ENCODE assay signal across 1 cellular context in the genomic region with DNA sequence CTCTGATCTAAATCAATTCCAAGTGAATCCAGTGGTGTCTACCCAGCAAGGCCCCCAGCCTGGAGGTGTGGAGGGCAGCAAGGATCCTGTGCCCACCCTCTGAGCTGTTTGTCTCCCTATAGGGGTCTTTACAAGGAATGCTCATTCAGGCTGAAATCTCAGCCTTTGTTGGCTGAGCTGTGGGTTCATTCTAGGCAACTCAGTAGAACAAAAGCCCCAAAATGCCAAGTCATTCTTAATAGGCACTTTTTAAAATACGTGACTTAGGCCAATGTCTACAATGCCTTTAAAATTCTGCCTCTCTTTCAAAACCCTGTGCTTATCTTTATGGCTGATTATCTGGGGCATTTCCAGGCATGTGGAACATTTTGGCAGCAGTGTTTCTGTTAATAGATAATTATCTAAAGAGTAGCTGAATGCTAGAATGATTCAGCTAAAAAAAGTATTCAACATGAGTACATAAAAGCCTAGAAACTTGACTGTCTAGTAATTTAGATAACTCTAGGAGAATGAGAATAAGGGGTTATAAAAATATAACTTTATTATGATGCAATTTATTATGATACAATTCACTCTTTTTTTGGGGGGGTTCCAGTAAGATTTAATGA.
TF ChIP-seq lines count a peak whose summit lies in the region.

No MANE protein-coding gene starts in this region.

TF ChIP-seq in K562, 482 proteins besides CTCF, POLR2A, EP300 and RAD21 (continued from another document):
- TF ChIP-seq KDM1A (IDR thresholded peaks at IDR 0.05), result peak; percentile 48 to 57; a peak in 3 of 4 replicates
- TF ChIP-seq MEF2A (IDR thresholded peaks at IDR 0.05; ENCODE audit: control insufficient read depth, low read depth, low read length), result no peak
- TF ChIP-seq, protein P1, sequence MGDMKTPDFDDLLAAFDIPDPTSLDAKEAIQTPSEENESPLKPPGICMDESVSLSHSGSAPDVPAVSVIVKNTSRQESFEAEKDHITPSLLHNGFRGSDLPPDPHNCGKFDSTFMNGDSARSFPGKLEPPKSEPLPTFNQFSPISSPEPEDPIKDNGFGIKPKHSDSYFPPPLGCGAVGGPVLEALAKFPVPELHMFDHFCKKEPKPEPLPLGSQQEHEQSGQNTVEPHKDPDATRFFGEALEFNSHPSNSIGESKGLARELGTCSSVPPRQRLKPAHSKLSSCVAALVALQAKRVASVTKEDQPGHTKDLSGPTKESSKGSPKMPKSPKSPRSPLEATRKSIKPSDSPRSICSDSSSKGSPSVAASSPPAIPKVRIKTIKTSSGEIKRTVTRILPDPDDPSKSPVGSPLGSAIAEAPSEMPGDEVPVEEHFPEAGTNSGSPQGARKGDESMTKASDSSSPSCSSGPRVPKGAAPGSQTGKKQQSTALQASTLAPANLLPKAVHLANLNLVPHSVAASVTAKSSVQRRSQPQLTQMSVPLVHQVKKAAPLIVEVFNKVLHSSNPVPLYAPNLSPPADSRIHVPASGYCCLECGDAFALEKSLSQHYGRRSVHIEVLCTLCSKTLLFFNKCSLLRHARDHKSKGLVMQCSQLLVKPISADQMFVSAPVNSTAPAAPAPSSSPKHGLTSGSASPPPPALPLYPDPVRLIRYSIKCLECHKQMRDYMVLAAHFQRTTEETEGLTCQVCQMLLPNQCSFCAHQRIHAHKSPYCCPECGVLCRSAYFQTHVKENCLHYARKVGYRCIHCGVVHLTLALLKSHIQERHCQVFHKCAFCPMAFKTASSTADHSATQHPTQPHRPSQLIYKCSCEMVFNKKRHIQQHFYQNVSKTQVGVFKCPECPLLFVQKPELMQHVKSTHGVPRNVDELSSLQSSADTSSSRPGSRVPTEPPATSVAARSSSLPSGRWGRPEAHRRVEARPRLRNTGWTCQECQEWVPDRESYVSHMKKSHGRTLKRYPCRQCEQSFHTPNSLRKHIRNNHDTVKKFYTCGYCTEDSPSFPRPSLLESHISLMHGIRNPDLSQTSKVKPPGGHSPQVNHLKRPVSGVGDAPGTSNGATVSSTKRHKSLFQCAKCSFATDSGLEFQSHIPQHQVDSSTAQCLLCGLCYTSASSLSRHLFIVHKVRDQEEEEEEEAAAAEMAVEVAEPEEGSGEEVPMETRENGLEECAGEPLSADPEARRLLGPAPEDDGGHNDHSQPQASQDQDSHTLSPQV (IDR thresholded peaks at IDR 0.05), result peak; percentile 63; the same call in 1 of the 2 replicates
- TF ChIP-seq MAFK (IDR thresholded peaks at IDR 0.05; ENCODE audit: low read length), result peak; percentile 88
- TF ChIP-seq, protein P2, sequence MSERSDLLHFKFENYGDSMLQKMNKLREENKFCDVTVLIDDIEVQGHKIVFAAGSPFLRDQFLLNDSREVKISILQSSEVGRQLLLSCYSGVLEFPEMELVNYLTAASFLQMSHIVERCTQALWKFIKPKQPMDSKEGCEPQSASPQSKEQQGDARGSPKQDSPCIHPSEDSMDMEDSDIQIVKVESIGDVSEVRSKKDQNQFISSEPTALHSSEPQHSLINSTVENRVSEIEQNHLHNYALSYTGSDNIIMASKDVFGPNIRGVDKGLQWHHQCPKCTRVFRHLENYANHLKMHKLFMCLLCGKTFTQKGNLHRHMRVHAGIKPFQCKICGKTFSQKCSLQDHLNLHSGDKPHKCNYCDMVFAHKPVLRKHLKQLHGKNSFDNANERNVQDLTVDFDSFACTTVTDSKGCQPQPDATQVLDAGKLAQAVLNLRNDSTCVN (CRISPR knock-in tag; IDR thresholded peaks at IDR 0.05), result no peak
- peak; percentile 57; the same call in 1 of the 2 replicates for TF ChIP-seq PHF21A (IDR thresholded peaks at IDR 0.05; ENCODE audit: borderline replicate concordance, low read depth)
- no peak for TF ChIP-seq TRIM25 (IDR thresholded peaks at IDR 0.05; ENCODE audit: borderline replicate concordance)
- peak; percentile 98 for TF ChIP-seq SOX6 (IDR thresholded peaks at IDR 0.05)
- no peak for TF ChIP-seq SAFB (IDR thresholded peaks at IDR 0.05; ENCODE audit: borderline replicate concordance, low read depth, low read length)
- no peak for TF ChIP-seq MEIS2 (IDR thresholded peaks at IDR 0.05; ENCODE audit: partially characterized antibody)
- TF ChIP-seq ZNF766 (CRISPR knock-in tag; conservative IDR thresholded peaks at IDR 0.05), result 0 out of 2 replicates have a peak, but pooled peaks have one; percentile 51
- TF ChIP-seq, protein P3, sequence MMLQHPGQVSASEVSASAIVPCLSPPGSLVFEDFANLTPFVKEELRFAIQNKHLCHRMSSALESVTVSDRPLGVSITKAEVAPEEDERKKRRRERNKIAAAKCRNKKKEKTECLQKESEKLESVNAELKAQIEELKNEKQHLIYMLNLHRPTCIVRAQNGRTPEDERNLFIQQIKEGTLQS (IDR thresholded peaks at IDR 0.05), result peak; percentile 53
- TF ChIP-seq, protein P3 (CRISPR knock-in tag; conservative IDR thresholded peaks at IDR 0.05), result no peak
- TF ChIP-seq PML (IDR thresholded peaks at IDR 0.05; ENCODE audit: low read length), result no peak
- TF ChIP-seq NRF1 (conservative IDR thresholded peaks at IDR 0.05 in 1 of 2, IDR thresholded peaks at IDR 0.05 in 1 of 2), result no peak
- no peak for TF ChIP-seq GABPA (tag; conservative IDR thresholded peaks at IDR 0.05; ENCODE audit: low read depth)
- 0 out of 2 replicates have a peak, but pooled peaks have one; percentile 33 for TF ChIP-seq ZNF644 (tag; IDR thresholded peaks at IDR 0.05; ENCODE audit: low read depth)
- peak; percentile 52; the same call in 1 of the 2 replicates for TF ChIP-seq NCOA1 (IDR thresholded peaks at IDR 0.05; ENCODE audit: low read depth)
- TF ChIP-seq RBM39 (optimal IDR thresholded peaks at IDR 0.05; ENCODE audit: low read depth, low read length), result no peak
- TF ChIP-seq BACH1 (tag; IDR thresholded peaks at IDR 0.05), result peak; percentile 96
- no peak for TF ChIP-seq ZNF124 (CRISPR knock-in tag; IDR thresholded peaks at IDR 0.05)
- TF ChIP-seq ARID2 (IDR thresholded peaks at IDR 0.05), result no peak
- TF ChIP-seq DIDO1 (tag; IDR thresholded peaks at IDR 0.05; ENCODE audit: low read depth), result no peak
- TF ChIP-seq MYBL2 (IDR thresholded peaks at IDR 0.05; ENCODE audit: low read depth), result peak; percentile 70; the same call in 1 of the 2 replicates
- no peak for TF ChIP-seq MYBL2 (CRISPR knock-in tag; IDR thresholded peaks at IDR 0.05; ENCODE audit: borderline replicate concordance)
- TF ChIP-seq, protein P4, sequence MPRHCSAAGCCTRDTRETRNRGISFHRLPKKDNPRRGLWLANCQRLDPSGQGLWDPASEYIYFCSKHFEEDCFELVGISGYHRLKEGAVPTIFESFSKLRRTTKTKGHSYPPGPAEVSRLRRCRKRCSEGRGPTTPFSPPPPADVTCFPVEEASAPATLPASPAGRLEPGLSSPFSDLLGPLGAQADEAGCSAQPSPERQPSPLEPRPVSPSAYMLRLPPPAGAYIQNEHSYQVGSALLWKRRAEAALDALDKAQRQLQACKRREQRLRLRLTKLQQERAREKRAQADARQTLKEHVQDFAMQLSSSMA (CRISPR knock-in tag; IDR thresholded peaks at IDR 0.05), result no peak
- no peak for TF ChIP-seq ZNF696 (CRISPR knock-in tag; conservative IDR thresholded peaks at IDR 0.05)
- TF ChIP-seq ZNF316 (IDR thresholded peaks at IDR 0.05), result peak; percentile 94
- no peak for TF ChIP-seq ZBTB7A (IDR thresholded peaks at IDR 0.05; ENCODE audit: borderline replicate concordance, control insufficient read depth, low read depth, low read length)
- no peak for TF ChIP-seq KDM2B (CRISPR knock-in tag; IDR thresholded peaks at IDR 0.05)
- TF ChIP-seq FOXJ2 (tag; IDR thresholded peaks at IDR 0.05), result peak; percentile 86
- TF ChIP-seq GATAD2B (IDR thresholded peaks at IDR 0.05; ENCODE audit: borderline replicate concordance), result peak; percentile 90
- TF ChIP-seq XRCC3 (IDR thresholded peaks at IDR 0.05), result no peak
- no peak for TF ChIP-seq MBD2 (IDR thresholded peaks at IDR 0.05; ENCODE audit: borderline replicate concordance, low read depth)
TF ChIP-seq in K562: peak in this region for 60.
